ENCODE assay signal across 21 cellular contexts in the genomic region with DNA sequence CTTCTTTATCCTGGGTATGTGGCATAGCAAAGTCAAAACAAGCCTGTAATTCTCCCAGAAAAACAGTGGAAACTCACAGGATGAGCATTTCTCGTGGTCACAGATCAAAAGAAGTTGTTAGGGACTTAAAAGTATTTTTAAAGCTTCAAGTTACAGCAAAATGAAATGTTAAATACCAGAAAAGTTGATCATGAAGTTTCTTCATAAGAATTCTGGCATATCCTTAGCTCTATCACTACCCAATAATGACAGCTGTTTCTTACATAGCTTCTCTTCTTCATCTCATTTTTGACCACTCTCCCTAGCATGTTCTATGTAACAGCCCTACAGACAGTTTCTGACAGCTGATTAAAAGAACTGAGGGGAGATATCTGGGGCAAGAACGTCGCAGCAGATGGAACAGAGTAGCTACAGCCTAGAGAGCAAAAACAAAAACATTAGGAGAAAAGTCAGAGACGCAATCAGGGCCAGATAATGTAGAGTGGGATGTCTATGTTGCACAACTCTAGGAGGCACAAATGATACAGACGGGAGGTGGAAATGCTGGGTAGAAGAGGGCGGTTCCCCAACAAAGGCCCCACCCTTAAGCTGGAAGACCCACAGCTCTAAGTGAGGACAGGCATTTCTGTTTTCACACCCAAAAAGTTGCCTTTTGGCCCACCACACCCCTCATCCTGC.
"Had no signal": no experiment of that assay in that cellular context is flagged by ENCODE, and none has a peak within 500 bp of the region (broad histone marks: within the 10 kb centered on the region; RNA-seq: fewer than 3 reads in every experiment).

No MANE protein-coding gene starts in this region.

- H3K27me3 ChIP-seq: gastroesophageal sphincter, testis, upper lobe of left lung had no signal

- H3K4me3 ChIP-seq: gastroesophageal sphincter, heart left ventricle, testis, upper lobe of left lung had no signal

- DNase-seq: activated B cell treated with CpG ODN at 0.5 μM for 24 hours; activated CD4-positive, alpha-beta memory T cell treated with anti-CD3 and anti-CD28 coated beads, Interleukin-2, amount 10 ng/mL, durations not matched to agents 7 days and 5 days; activated CD4-positive, alpha-beta T cell treated with anti-CD3 and anti-CD28 coated beads for 4 hours; activated naive CD4-positive, alpha-beta T cell treated with Interleukin-2 at 50 U/mL for 16 hours; activated naive CD8-positive, alpha-beta T cell treated with anti-CD3 and anti-CD28 coated beads, Interleukin-2, amount 10 ng/mL, durations not matched to agents 7 days and 5 days; activated T-cell treated with anti-CD3 and anti-CD28 coated beads, Interleukin-2, amount 50 U/mL, for 1 hour; anterior cingulate cortex; cerebellar nuclear complex; effector CD4-positive, alpha-beta T cell; heart left ventricle; natural killer cell; nucleus accumbens; small intestine; stimulated activated CD4-positive, alpha-beta T cell treated with anti-CD3 and anti-CD28 coated beads, Interleukin-4, amount 100 ng/mL, for 4 hours; testis had no signal

- H3K4me3 Mint-ChIP-seq: activated B cell treated with CpG ODN at 0.5 μM for 24 hours; activated CD4-positive, alpha-beta memory T cell treated with anti-CD3 and anti-CD28 coated beads, Interleukin-2, amount 10 ng/mL, durations not matched to agents 7 days and 5 days; activated naive CD8-positive, alpha-beta T cell treated with anti-CD3 and anti-CD28 coated beads, Interleukin-2, amount 10 ng/mL, durations not matched to agents 7 days and 5 days; natural killer cell; stimulated activated memory B cell treated with anti-CD40 and anti-IgM and Interleukin-4, amounts not matched to agents 10 μg/mL and 1 μg/mL and 100 μg/mL, for 72 hours had no signal

- ATAC-seq: esophagus mucosa; gastroesophageal sphincter; natural killer cell; stimulated activated memory B cell treated with anti-CD40 and anti-IgM and Interleukin-4, amounts not matched to agents 10 μg/mL and 1 μg/mL and 100 μg/mL, for 72 hours had no signal

- H3K4me1 Mint-ChIP-seq: activated B cell treated with CpG ODN at 0.5 μM for 24 hours; activated CD4-positive, alpha-beta memory T cell treated with anti-CD3 and anti-CD28 coated beads, Interleukin-2, amount 10 ng/mL, durations not matched to agents 7 days and 5 days; activated naive CD8-positive, alpha-beta T cell treated with anti-CD3 and anti-CD28 coated beads, Interleukin-2, amount 10 ng/mL, durations not matched to agents 7 days and 5 days; natural killer cell; stimulated activated memory B cell treated with anti-CD40 and anti-IgM and Interleukin-4, amounts not matched to agents 10 μg/mL and 1 μg/mL and 100 μg/mL, for 72 hours had no signal

- H3K36me3 Mint-ChIP-seq: activated naive CD8-positive, alpha-beta T cell treated with anti-CD3 and anti-CD28 coated beads, Interleukin-2, amount 10 ng/mL, durations not matched to agents 7 days and 5 days; natural killer cell; stimulated activated memory B cell treated with anti-CD40 and anti-IgM and Interleukin-4, amounts not matched to agents 10 μg/mL and 1 μg/mL and 100 μg/mL, for 72 hours had no signal

- H3K9me3 Mint-ChIP-seq: activated B cell treated with CpG ODN at 0.5 μM for 24 hours; activated CD4-positive, alpha-beta memory T cell treated with anti-CD3 and anti-CD28 coated beads, Interleukin-2, amount 10 ng/mL, durations not matched to agents 7 days and 5 days; activated naive CD8-positive, alpha-beta T cell treated with anti-CD3 and anti-CD28 coated beads, Interleukin-2, amount 10 ng/mL, durations not matched to agents 7 days and 5 days; activated T-helper 2 cell treated with anti-CD3 and anti-CD28 coated beads, Interferon-gamma antibody, Interleukin-2, Interleukin-4, amounts not matched to agents 10 μg/mL and 5 μg/mL and 100 μg/mL, durations not matched to agents 14 hours and 24 hours and 36 hours; natural killer cell; stimulated activated memory B cell treated with anti-CD40 and anti-IgM and Interleukin-4, amounts not matched to agents 10 μg/mL and 1 μg/mL and 100 μg/mL, for 72 hours had no signal

- H3K27ac Mint-ChIP-seq: activated B cell treated with CpG ODN at 0.5 μM for 24 hours; activated CD4-positive, alpha-beta memory T cell treated with anti-CD3 and anti-CD28 coated beads, Interleukin-2, amount 10 ng/mL, durations not matched to agents 7 days and 5 days; activated naive CD8-positive, alpha-beta T cell treated with anti-CD3 and anti-CD28 coated beads, Interleukin-2, amount 10 ng/mL, durations not matched to agents 7 days and 5 days; activated T-helper 2 cell treated with anti-CD3 and anti-CD28 coated beads, Interferon-gamma antibody, Interleukin-2, Interleukin-4, amounts not matched to agents 10 μg/mL and 5 μg/mL and 100 μg/mL, durations not matched to agents 14 hours and 24 hours and 36 hours; natural killer cell; progenitor cell of endocrine pancreas; stimulated activated memory B cell treated with anti-CD40 and anti-IgM and Interleukin-4, amounts not matched to agents 10 μg/mL and 1 μg/mL and 100 μg/mL, for 72 hours had no signal

- H3K27ac ChIP-seq: gastroesophageal sphincter, testis, upper lobe of left lung had no signal

- H3K4me1 ChIP-seq: gastroesophageal sphincter, testis had no signal

- H3K9me3 ChIP-seq: gastroesophageal sphincter, heart left ventricle, testis, upper lobe of left lung had no signal

- H3K27me3 Mint-ChIP-seq: progenitor cell of endocrine pancreas had no signal

- H3K36me3 ChIP-seq: gastroesophageal sphincter, heart left ventricle, upper lobe of left lung had no signal
